23 cellular contexts compared by ENCODE assay signal in genomic region chr18:6750411-6750810, GRCh38. TPM values are rescaled to one million over a fixed set of nuclear protein-coding genes. Genes with fewer than 3 reads are reported as not detected.
DNase-seq lines count a peak whose midpoint lies in the region; ATAC-seq, FAIRE-seq and TF ChIP-seq lines count a peak whose summit lies in the region.
"Had no signal": no experiment of that assay in that cellular context is flagged by ENCODE, and none has a peak within 500 bp of the region (broad histone marks: within the 10 kb centered on the region; RNA-seq: fewer than 3 reads in every experiment).

No MANE protein-coding gene starts in this region.

- H3K79me1 ChIP-seq in mesenchymal stem cell (replicated peaks; ENCODE audit: low read length, poor library complexity, severe bottlenecking): peaks cover 3% of the 10 kb centered on the region

- H3K14ac ChIP-seq in mesenchymal stem cell (ENCODE audit: low read length in 2 of 2): no peak overlapping the region

- no peak for TF ChIP-seq CTCF in HEK293 (tag by site-specific recombination; IDR thresholded peaks at IDR 0.05)
- no peak for TF ChIP-seq CTCF in astrocyte (IDR thresholded peaks at IDR 0.05; ENCODE audit: insufficient read depth, low read depth, low read length)

- H3K4ac ChIP-seq in mesenchymal stem cell (ENCODE audit: low read depth in 1 of 2, low read length in 2 of 2): no peak overlapping the region

- H2BK120ac ChIP-seq in mesenchymal stem cell (ENCODE audit: low read depth, low read length): no peak overlapping the region

- no peaks in the 10 kb centered on the region for H3K27me3 Mint-ChIP-seq in astrocyte (ENCODE audit: low read depth, unreplicated experiment)
- H3K27me3 Mint-ChIP-seq: CD4-positive, CD25-positive, alpha-beta regulatory T cell; CD8-positive, alpha-beta memory T cell had no signal

- H3K9me3 Mint-ChIP-seq in astrocyte (ENCODE audit: unreplicated experiment): no peaks in the 10 kb centered on the region

- no peak overlapping the region for H3K18ac ChIP-seq in mesenchymal stem cell (ENCODE audit: low read depth in 1 of 2, low read length in 2 of 2)

- H3K27ac Mint-ChIP-seq in astrocyte (ENCODE audit: unreplicated experiment): peak overlapping the region; percentile 99
- H3K27ac Mint-ChIP-seq: CD4-positive, CD25-positive, alpha-beta regulatory T cell; CD8-positive, alpha-beta memory T cell had no signal

- no peak overlapping the region for H4K91ac ChIP-seq in mesenchymal stem cell (ENCODE audit: low read length)

- POLR2A ChIA-PET in HEK293 (lab: Yijun Ruan, JAX): no interaction called here

- H3K9me3 ChIP-seq in HEK293 (ENCODE audit: control insufficient read depth, insufficient read depth, low read depth, low read length): peaks cover 2% of the 10 kb centered on the region; the same call in 1 of the 2 replicates
- no peaks in the 10 kb centered on the region for H3K9me3 ChIP-seq in astrocyte (ENCODE audit: insufficient read depth, low read depth, low read length)
- H3K9me3 ChIP-seq in mesenchymal stem cell (ENCODE audit: control insufficient read depth, low read length): peaks cover 8% of the 10 kb centered on the region
- peaks cover 0 to 2% (median 0%) of the 10 kb centered on the region in 3 donors for H3K9me3 ChIP-seq in skeletal muscle tissue (ENCODE audit: control insufficient read depth in 3 of 3, low read length in 3 of 3)
- H3K9me3 ChIP-seq: BE2C, HAP-1 had no signal

- H3K4me1 Mint-ChIP-seq in astrocyte (ENCODE audit: low read depth, unreplicated experiment): peaks cover 52% of the 10 kb centered on the region
- H3K4me1 Mint-ChIP-seq: CD4-positive, CD25-positive, alpha-beta regulatory T cell; CD8-positive, alpha-beta memory T cell had no signal

- H2BK15ac ChIP-seq in mesenchymal stem cell (ENCODE audit: low read depth, poor library complexity, severe bottlenecking): no peak overlapping the region

- H3K4me3 Mint-ChIP-seq in astrocyte (ENCODE audit: unreplicated experiment): no peak overlapping the region
- H3K4me3 Mint-ChIP-seq: CD4-positive, CD25-positive, alpha-beta regulatory T cell; CD8-positive, alpha-beta memory T cell had no signal

- H3K36me3 ChIP-seq in HEK293 (ENCODE audit: control insufficient read depth in 2 of 2, insufficient read depth in 1 of 2, low read length in 2 of 2) (no peaks in the 10 kb centered on the region), astrocyte (ENCODE audit: insufficient read depth, low read length) (no peaks in the 10 kb centered on the region), mesenchymal stem cell (ENCODE audit: control insufficient read depth in 1 of 2, insufficient read depth in 2 of 2, low read depth in 1 of 2, low read length in 2 of 2) (no peaks in the 10 kb centered on the region), skeletal muscle tissue (ENCODE audit: control insufficient read depth in 3 of 3, insufficient read depth in 3 of 3, low read length in 3 of 3) (no peaks in the 10 kb centered on the region)
- H3K36me3 ChIP-seq: BE2C, HAP-1 had no signal

- H2AFZ ChIP-seq in astrocyte (ENCODE audit: low read depth, low read length) (no peak overlapping the region), mesenchymal stem cell (ENCODE audit: low read depth, low read length) (no peak overlapping the region)

- no peak overlapping the region for H4K8ac ChIP-seq in mesenchymal stem cell (ENCODE audit: low read length)

- CTCF ChIA-PET in HEK293 (lab: Yijun Ruan, JAX): interaction anchor here (0.6 kb wide), 1 partner anchor 20 kb away, joined by 3 read pairs; no protein-coding TSS in a partner anchor

- H3K4me3 ChIP-seq in HEK293 (ENCODE audit: low read depth, low read length) (no peak overlapping the region), astrocyte (ENCODE audit: insufficient read depth, low read depth, low read length) (no peak overlapping the region), mesenchymal stem cell (ENCODE audit: insufficient read depth in 1 of 2, low read depth in 1 of 2, low read length in 2 of 2) (no peak overlapping the region), skeletal muscle tissue (ENCODE audit: low read length in 3 of 3) (no peak overlapping the region)
- H3K4me3 ChIP-seq: GM12878, HAP-1, K562 had no signal

- no peak for FAIRE-seq in astrocyte (lab: Jason Lieb, UNC)
- FAIRE-seq: A204.1, GM12878, K562 had no signal

- DNase-seq in astrocyte (ENCODE audit: low read depth) (no peak), mesenchymal stem cell (no peak), NCI-H526 treated with DMSO at 0.1 percent for 48 hours (lab: John Stamatoyannopoulos, UW) (no peak), T-helper 1 cell (no peak)
- DNase-seq: ACHN; BE2C; C1 segment of cervical spinal cord; CD4-positive, CD25-positive, alpha-beta regulatory T cell; CD8-positive, alpha-beta memory T cell; COR-L47; DMS 273 treated with DMSO at 0.1 percent for 48 hours; DMS53; DND-41; EL; GOT3 had no signal

- H3K23ac ChIP-seq in mesenchymal stem cell (ENCODE audit: low read length in 2 of 2): no peak overlapping the region

- no peaks in the 10 kb centered on the region for H3K36me3 Mint-ChIP-seq in astrocyte (ENCODE audit: low read depth, unreplicated experiment)
- H3K36me3 Mint-ChIP-seq: CD4-positive, CD25-positive, alpha-beta regulatory T cell had no signal

- H3K27me3 ChIP-seq in astrocyte (ENCODE audit: insufficient read depth, low read length) (no peaks in the 10 kb centered on the region), mesenchymal stem cell (ENCODE audit: control insufficient read depth in 1 of 2, insufficient read depth in 1 of 2, low read length in 2 of 2) (no peaks in the 10 kb centered on the region), skeletal muscle tissue (ENCODE audit: control insufficient read depth in 3 of 3, insufficient read depth in 3 of 3, low read length in 3 of 3) (no peaks in the 10 kb centered on the region)
- H3K27me3 ChIP-seq: BE2C had no signal

- H2AK5ac ChIP-seq in mesenchymal stem cell (ENCODE audit: low read length, severe bottlenecking): peak overlapping the region; percentile 95

- H3K79me2 ChIP-seq in astrocyte (ENCODE audit: insufficient read depth, low read length): no peaks in the 10 kb centered on the region

- H3K4me2 ChIP-seq in astrocyte (ENCODE audit: low read length) (no peak overlapping the region), mesenchymal stem cell (ENCODE audit: low read length, poor library complexity, severe bottlenecking) (no peak overlapping the region)

- no peak overlapping the region for H3K27ac ChIP-seq in HEK293 (ENCODE audit: extremely low read depth, low read depth, low read length)
- H3K27ac ChIP-seq in astrocyte (ENCODE audit: low read depth, low read length): no peak overlapping the region
- H3K27ac ChIP-seq in mesenchymal stem cell (ENCODE audit: low read length, poor library complexity, severe bottlenecking): no peak overlapping the region
- H3K27ac ChIP-seq in skeletal muscle tissue (ENCODE audit: low read depth, low read length): peak overlapping the region; percentile 9

- H4K20me1 ChIP-seq in astrocyte (ENCODE audit: insufficient read depth, low read length): no peaks in the 10 kb centered on the region

- no peak overlapping the region for H2BK5ac ChIP-seq in mesenchymal stem cell (ENCODE audit: low read depth, low read length, poor library complexity, severe bottlenecking)

- H3K9ac ChIP-seq in astrocyte (ENCODE audit: low read length): no peak overlapping the region
- H3K9ac ChIP-seq in mesenchymal stem cell (ENCODE audit: low read length): peak overlapping the region; percentile 74
- no peak overlapping the region for H3K9ac ChIP-seq in skeletal muscle tissue (ENCODE audit: low read depth in 1 of 3, low read length in 3 of 3)

- no peak for ATAC-seq in GM18511 (IDR thresholded peaks at IDR 0.05; ENCODE audit: unreplicated experiment)
- ATAC-seq: GM12878, K562 had no signal

- WGBS in mesenchymal stem cell: 100% methylated on average over 1 of the region's 1 CpG

- H3K4me1 ChIP-seq in HEK293 (ENCODE audit: control insufficient read depth, insufficient read depth, low read length): peaks cover 13% of the 10 kb centered on the region
- H3K4me1 ChIP-seq in astrocyte (ENCODE audit: insufficient read depth, low read length): peaks cover 31% of the 10 kb centered on the region
- peaks cover 10% of the 10 kb centered on the region for H3K4me1 ChIP-seq in mesenchymal stem cell (ENCODE audit: control insufficient read depth, insufficient read depth, low read depth, low read length)
- H3K4me1 ChIP-seq in skeletal muscle tissue (ENCODE audit: control insufficient read depth in 3 of 3, insufficient read depth in 3 of 3, low read length in 3 of 3): peaks cover 23 to 34% (median 23%) of the 10 kb centered on the region in 3 donors
- H3K4me1 ChIP-seq: BE2C, HAP-1 had no signal

- no peak overlapping the region for H2BK12ac ChIP-seq in mesenchymal stem cell (ENCODE audit: low read length in 2 of 2)

TF ChIP-seq in HEK293, 187 proteins besides CTCF, POLR2A, EP300 and RAD21:
- TF ChIP-seq OSR2 (tag by site-specific recombination; IDR thresholded peaks at IDR 0.05) (no peak), ZNF148 (tag by site-specific recombination; IDR thresholded peaks at IDR 0.05; ENCODE audit: borderline replicate concordance) (no peak), SETDB1 (IDR thresholded peaks at IDR 0.05; ENCODE audit: insufficient read length, low read length) (peak; percentile 84), ZFP41 (tag by site-specific recombination; IDR thresholded peaks at IDR 0.05; ENCODE audit: borderline replicate concordance) (no peak), ZNF311 (tag by site-specific recombination; IDR thresholded peaks at IDR 0.05; ENCODE audit: borderline replicate concordance) (no peak), ZNF473 (tag by site-specific recombination; IDR thresholded peaks at IDR 0.05) (no peak)

RNA-seq across cellular contexts. Expression of gene ARHGAP28, which starts 20.9 kb away (rescaled TPM):
- total RNA-seq in astrocyte: 15.5 and 16.6 TPM in 2 replicates
- 8.3 TPM for polyA plus RNA-seq in mesenchymal stem cell (2013, experiment 1 of 2)
- polyA plus RNA-seq in mesenchymal stem cell (2013, experiment 2 of 2): 8.3 TPM
- total RNA-seq in skeletal muscle tissue: 29.7 TPM
- total RNA-seq: CD4-positive, CD25-positive, alpha-beta regulatory T cell; CD8-positive, alpha-beta memory T cell; GM12878; HT-29 had no signal
- polyA plus RNA-seq: CD4-positive, CD25-positive, alpha-beta regulatory T cell; CD8-positive, alpha-beta memory T cell; GM12878 had no signal
